Comparison of ENCODE assay signal across 1 cellular context in the genomic region with DNA sequence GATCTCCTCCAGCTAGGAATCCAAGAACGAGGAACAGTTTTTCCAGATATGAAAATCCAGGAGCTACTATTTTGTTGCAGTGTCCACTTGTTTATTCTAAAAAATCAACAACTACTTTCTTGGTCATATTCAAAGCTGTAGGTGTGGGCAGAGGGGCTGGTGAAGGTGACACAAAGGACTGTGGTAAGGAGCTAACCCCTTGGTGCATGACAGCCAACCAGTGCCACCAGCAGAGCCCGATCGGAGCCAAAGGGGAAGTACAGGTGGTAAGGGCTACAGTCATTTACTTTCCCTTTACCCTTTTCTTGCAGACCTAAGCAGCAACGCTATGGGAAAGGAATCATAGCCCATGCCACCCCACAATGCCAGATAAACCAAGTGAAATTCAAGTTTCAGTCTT.
TF ChIP-seq lines count a peak whose summit lies in the region.

No MANE protein-coding gene starts in this region.

TF ChIP-seq in H1, 55 proteins besides CTCF, POLR2A, EP300 and RAD21:
- TF ChIP-seq KDM1A (IDR thresholded peaks at IDR 0.05; ENCODE audit: borderline replicate concordance, low read length) (no peak), RXRA (IDR thresholded peaks at IDR 0.05; ENCODE audit: insufficient read depth, low read depth, low read length) (no peak), EZH2 (IDR thresholded peaks at IDR 0.05; ENCODE audit: low read depth, low read length, severe bottlenecking) (no peak), TEAD4 (IDR thresholded peaks at IDR 0.05; ENCODE audit: low read depth, low read length) (no peak), ASH2L (IDR thresholded peaks at IDR 0.05; ENCODE audit: low read length) (no peak), MAFK (IDR thresholded peaks at IDR 0.05; ENCODE audit: low read depth, low read length) (no peak), SP1 (IDR thresholded peaks at IDR 0.05; ENCODE audit: low read depth, low read length) (no peak), JUND (IDR thresholded peaks at IDR 0.05; ENCODE audit: low read length) (no peak), SIRT6 (IDR thresholded peaks at IDR 0.05; ENCODE audit: low read length) (no peak), YY1 (IDR thresholded peaks at IDR 0.05; ENCODE audit: low read depth, low read length) (no peak), CEBPB (IDR thresholded peaks at IDR 0.05; ENCODE audit: low read depth, low read length) (no peak), SUZ12 (IDR thresholded peaks at IDR 0.05; ENCODE audit: low read length) (no peak), SRF (IDR thresholded peaks at IDR 0.05; ENCODE audit: low read depth, low read length) (no peak), RNF2 (IDR thresholded peaks at IDR 0.05; ENCODE audit: borderline replicate concordance, low read depth, low read length, missing control alignments, poor library complexity, severe bottlenecking) (no peak), NRF1 (IDR thresholded peaks at IDR 0.05; ENCODE audit: low read depth, low read length) (no peak), KDM4A (IDR thresholded peaks at IDR 0.05; ENCODE audit: low read depth, low read length, severe bottlenecking) (no peak)
- TF ChIP-seq, protein P1, sequence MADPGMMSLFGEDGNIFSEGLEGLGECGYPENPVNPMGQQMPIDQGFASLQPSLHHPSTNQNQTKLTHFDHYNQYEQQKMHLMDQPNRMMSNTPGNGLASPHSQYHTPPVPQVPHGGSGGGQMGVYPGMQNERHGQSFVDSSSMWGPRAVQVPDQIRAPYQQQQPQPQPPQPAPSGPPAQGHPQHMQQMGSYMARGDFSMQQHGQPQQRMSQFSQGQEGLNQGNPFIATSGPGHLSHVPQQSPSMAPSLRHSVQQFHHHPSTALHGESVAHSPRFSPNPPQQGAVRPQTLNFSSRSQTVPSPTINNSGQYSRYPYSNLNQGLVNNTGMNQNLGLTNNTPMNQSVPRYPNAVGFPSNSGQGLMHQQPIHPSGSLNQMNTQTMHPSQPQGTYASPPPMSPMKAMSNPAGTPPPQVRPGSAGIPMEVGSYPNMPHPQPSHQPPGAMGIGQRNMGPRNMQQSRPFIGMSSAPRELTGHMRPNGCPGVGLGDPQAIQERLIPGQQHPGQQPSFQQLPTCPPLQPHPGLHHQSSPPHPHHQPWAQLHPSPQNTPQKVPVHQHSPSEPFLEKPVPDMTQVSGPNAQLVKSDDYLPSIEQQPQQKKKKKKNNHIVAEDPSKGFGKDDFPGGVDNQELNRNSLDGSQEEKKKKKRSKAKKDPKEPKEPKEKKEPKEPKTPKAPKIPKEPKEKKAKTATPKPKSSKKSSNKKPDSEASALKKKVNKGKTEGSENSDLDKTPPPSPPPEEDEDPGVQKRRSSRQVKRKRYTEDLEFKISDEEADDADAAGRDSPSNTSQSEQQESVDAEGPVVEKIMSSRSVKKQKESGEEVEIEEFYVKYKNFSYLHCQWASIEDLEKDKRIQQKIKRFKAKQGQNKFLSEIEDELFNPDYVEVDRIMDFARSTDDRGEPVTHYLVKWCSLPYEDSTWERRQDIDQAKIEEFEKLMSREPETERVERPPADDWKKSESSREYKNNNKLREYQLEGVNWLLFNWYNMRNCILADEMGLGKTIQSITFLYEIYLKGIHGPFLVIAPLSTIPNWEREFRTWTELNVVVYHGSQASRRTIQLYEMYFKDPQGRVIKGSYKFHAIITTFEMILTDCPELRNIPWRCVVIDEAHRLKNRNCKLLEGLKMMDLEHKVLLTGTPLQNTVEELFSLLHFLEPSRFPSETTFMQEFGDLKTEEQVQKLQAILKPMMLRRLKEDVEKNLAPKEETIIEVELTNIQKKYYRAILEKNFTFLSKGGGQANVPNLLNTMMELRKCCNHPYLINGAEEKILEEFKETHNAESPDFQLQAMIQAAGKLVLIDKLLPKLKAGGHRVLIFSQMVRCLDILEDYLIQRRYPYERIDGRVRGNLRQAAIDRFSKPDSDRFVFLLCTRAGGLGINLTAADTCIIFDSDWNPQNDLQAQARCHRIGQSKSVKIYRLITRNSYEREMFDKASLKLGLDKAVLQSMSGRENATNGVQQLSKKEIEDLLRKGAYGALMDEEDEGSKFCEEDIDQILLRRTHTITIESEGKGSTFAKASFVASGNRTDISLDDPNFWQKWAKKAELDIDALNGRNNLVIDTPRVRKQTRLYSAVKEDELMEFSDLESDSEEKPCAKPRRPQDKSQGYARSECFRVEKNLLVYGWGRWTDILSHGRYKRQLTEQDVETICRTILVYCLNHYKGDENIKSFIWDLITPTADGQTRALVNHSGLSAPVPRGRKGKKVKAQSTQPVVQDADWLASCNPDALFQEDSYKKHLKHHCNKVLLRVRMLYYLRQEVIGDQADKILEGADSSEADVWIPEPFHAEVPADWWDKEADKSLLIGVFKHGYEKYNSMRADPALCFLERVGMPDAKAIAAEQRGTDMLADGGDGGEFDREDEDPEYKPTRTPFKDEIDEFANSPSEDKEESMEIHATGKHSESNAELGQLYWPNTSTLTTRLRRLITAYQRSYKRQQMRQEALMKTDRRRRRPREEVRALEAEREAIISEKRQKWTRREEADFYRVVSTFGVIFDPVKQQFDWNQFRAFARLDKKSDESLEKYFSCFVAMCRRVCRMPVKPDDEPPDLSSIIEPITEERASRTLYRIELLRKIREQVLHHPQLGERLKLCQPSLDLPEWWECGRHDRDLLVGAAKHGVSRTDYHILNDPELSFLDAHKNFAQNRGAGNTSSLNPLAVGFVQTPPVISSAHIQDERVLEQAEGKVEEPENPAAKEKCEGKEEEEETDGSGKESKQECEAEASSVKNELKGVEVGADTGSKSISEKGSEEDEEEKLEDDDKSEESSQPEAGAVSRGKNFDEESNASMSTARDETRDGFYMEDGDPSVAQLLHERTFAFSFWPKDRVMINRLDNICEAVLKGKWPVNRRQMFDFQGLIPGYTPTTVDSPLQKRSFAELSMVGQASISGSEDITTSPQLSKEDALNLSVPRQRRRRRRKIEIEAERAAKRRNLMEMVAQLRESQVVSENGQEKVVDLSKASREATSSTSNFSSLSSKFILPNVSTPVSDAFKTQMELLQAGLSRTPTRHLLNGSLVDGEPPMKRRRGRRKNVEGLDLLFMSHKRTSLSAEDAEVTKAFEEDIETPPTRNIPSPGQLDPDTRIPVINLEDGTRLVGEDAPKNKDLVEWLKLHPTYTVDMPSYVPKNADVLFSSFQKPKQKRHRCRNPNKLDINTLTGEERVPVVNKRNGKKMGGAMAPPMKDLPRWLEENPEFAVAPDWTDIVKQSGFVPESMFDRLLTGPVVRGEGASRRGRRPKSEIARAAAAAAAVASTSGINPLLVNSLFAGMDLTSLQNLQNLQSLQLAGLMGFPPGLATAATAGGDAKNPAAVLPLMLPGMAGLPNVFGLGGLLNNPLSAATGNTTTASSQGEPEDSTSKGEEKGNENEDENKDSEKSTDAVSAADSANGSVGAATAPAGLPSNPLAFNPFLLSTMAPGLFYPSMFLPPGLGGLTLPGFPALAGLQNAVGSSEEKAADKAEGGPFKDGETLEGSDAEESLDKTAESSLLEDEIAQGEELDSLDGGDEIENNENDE (IDR thresholded peaks at IDR 0.05; ENCODE audit: insufficient replicate concordance, low read length): no peak
